9 cellular contexts compared by ENCODE assay signal in the genomic region with DNA sequence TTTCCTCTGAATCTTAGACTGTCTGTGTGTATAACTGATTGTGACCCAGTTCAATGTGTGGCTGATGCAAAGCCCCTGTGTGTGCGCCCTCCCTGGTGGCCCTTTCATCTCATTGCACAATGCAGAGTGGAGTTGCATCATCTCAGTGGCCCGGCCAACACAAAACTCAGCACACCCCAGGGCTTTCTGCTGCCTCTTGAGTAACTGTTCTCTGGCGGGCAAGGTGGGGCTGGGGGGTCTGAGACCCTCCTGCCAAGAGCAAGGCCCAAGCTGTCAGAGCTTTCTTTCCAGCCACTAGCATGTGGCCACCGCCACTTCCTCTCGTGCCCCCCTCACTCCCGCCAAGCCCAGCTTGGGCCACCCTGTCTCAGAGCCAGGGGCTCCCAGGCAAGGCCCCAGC.
DNase-seq lines count a peak whose midpoint lies in the region; ATAC-seq and TF ChIP-seq lines count a peak whose summit lies in the region.
"Had no signal": no experiment of that assay in that cellular context is flagged by ENCODE, and none has a peak within 500 bp of the region (broad histone marks: within the 10 kb centered on the region; RNA-seq: fewer than 3 reads in every experiment).

No MANE protein-coding gene starts in this region.

- H3K4me1 ChIP-seq in ACC112 (ENCODE audit: control insufficient read depth, insufficient read depth, low read length, unreplicated experiment) = peaks cover 18% of the 10 kb centered on the region
- H3K4me1 ChIP-seq in HUES64 (ENCODE audit: insufficient read depth, low read length) = peaks cover 4% of the 10 kb centered on the region; the same call in 1 of the 2 replicates

- peak in 2 of 56 donors; percentile 4 to 11 for TF ChIP-seq CTCF in dorsolateral prefrontal cortex (IDR thresholded peaks at IDR 0.05 in 54 of 56, conservative IDR thresholded peaks at IDR 0.05 in 2 of 56; ENCODE audit: low read depth in 1 of 56, partially characterized antibody in 56 of 56)

- DNase-seq in astrocyte of the hippocampus (ENCODE audit: low read depth, low spot score) = peak; percentile 45
- DNase-seq in left kidney (ENCODE audit: low read depth, low spot score) = peak; percentile 55
- DNase-seq in activated CD8-positive, alpha-beta memory T cell treated with anti-CD3 and anti-CD28 coated beads, Interleukin-2, amount 50 U/mL, for 4 hours = no peak
- DNase-seq in activated T-helper 2 cell treated with anti-CD3 and anti-CD28 coated beads, Interferon-gamma antibody, Interleukin-2, Interleukin-4, amounts not matched to agents 10 μg/mL and 5 μg/mL and 100 μg/mL, durations not matched to agents 14 hours and 24 hours and 36 hours (ENCODE audit: low spot score) = no peak
- DNase-seq in dorsolateral prefrontal cortex = no peak

- H3K9me3 ChIP-seq in HUES64 (ENCODE audit: insufficient read depth, low read depth, low read length) = 0 out of 2 replicates have a peak, but pooled peaks cover 2% of the 10 kb centered on the region

- WGBS in HUES64 = 65% methylated on average over 6 of the region's 6 CpGs

- H3K4me1 Mint-ChIP-seq in activated T-helper 2 cell treated with anti-CD3 and anti-CD28 coated beads, Interferon-gamma antibody, Interleukin-2, Interleukin-4, amounts not matched to agents 10 μg/mL and 5 μg/mL and 100 μg/mL, durations not matched to agents 14 hours and 24 hours and 36 hours (ENCODE audit: low read depth) = no peaks in the 10 kb centered on the region
- H3K4me1 Mint-ChIP-seq: IgD-negative memory B cell had no signal

- H3K36me3 ChIP-seq in ACC112 (ENCODE audit: insufficient read depth, low read length) = no peaks in the 10 kb centered on the region
- no peaks in the 10 kb centered on the region for H3K36me3 ChIP-seq in HUES64 (ENCODE audit: insufficient read depth, low read length)

- peak overlapping the region; percentile 22 for H3K9ac ChIP-seq in HUES64 (ENCODE audit: low read depth, low read length)

- intact Hi-C loops in activated T-helper 2 cell treated with anti-CD3 and anti-CD28 coated beads, Interferon-gamma antibody, Interleukin-2, Interleukin-4, amounts not matched to agents 10 μg/mL and 5 μg/mL and 100 μg/mL, durations not matched to agents 14 hours and 24 hours and 36 hours (cut with micrococcal nuclease) = no loop called here
- intact Hi-C loops in dorsolateral prefrontal cortex (cut with DNase I) = loop anchor here in 1 of 2 donors (5.0 kb wide), 2 partner anchors 126 to 216 kb away; a partner anchor contains a TSS

- H3K4me3 ChIP-seq in ACC112 (ENCODE audit: low read depth, low read length) = no peak overlapping the region
- no peak overlapping the region for H3K4me3 ChIP-seq in HUES64 (ENCODE audit: low read length)
- no peak overlapping the region for H3K4me3 ChIP-seq in dorsolateral prefrontal cortex

- no peaks in the 10 kb centered on the region for H3K79me2 ChIP-seq in ACC112 (ENCODE audit: control insufficient read depth, insufficient read depth, low read length, unreplicated experiment)

- H3K36me3 Mint-ChIP-seq in activated T-helper 2 cell treated with anti-CD3 and anti-CD28 coated beads, Interferon-gamma antibody, Interleukin-2, Interleukin-4, amounts not matched to agents 10 μg/mL and 5 μg/mL and 100 μg/mL, durations not matched to agents 14 hours and 24 hours and 36 hours (ENCODE audit: low read depth) = no peaks in the 10 kb centered on the region
- H3K36me3 Mint-ChIP-seq: IgD-negative memory B cell had no signal

- H2AFZ ChIP-seq in ACC112 (ENCODE audit: low read length, unreplicated experiment) = peak overlapping the region; percentile 64

- ATAC-seq in HG03354 (IDR thresholded peaks at IDR 0.05; ENCODE audit: poor library complexity, severe bottlenecking, unreplicated experiment) = no peak

- no peaks in the 10 kb centered on the region for H3K27me3 ChIP-seq in ACC112 (ENCODE audit: insufficient read depth, low read length)
- H3K27me3 ChIP-seq in HUES64 (ENCODE audit: insufficient read depth, low read length) = no peaks in the 10 kb centered on the region
- no peaks in the 10 kb centered on the region for H3K27me3 ChIP-seq in dorsolateral prefrontal cortex

- H3K27ac Mint-ChIP-seq in activated T-helper 2 cell treated with anti-CD3 and anti-CD28 coated beads, Interferon-gamma antibody, Interleukin-2, Interleukin-4, amounts not matched to agents 10 μg/mL and 5 μg/mL and 100 μg/mL, durations not matched to agents 14 hours and 24 hours and 36 hours = no peak overlapping the region
- H3K27ac Mint-ChIP-seq: IgD-negative memory B cell had no signal

- peaks cover under 1% of the 10 kb centered on the region for H3K27me3 Mint-ChIP-seq in activated T-helper 2 cell treated with anti-CD3 and anti-CD28 coated beads, Interferon-gamma antibody, Interleukin-2, Interleukin-4, amounts not matched to agents 10 μg/mL and 5 μg/mL and 100 μg/mL, durations not matched to agents 14 hours and 24 hours and 36 hours (ENCODE audit: low read depth)

- peak overlapping the region; percentile 27 for H3K27ac ChIP-seq in ACC112 (ENCODE audit: low read depth, low read length)
- H3K27ac ChIP-seq in HUES64 (ENCODE audit: low read depth, low read length) = no peak overlapping the region
- no peak overlapping the region for H3K27ac ChIP-seq in dorsolateral prefrontal cortex

- no peak overlapping the region for H3K4me3 Mint-ChIP-seq in activated T-helper 2 cell treated with anti-CD3 and anti-CD28 coated beads, Interferon-gamma antibody, Interleukin-2, Interleukin-4, amounts not matched to agents 10 μg/mL and 5 μg/mL and 100 μg/mL, durations not matched to agents 14 hours and 24 hours and 36 hours (ENCODE audit: low read depth)
- H3K4me3 Mint-ChIP-seq: IgD-negative memory B cell had no signal

- no peaks in the 10 kb centered on the region for H3K9me3 Mint-ChIP-seq in activated T-helper 2 cell treated with anti-CD3 and anti-CD28 coated beads, Interferon-gamma antibody, Interleukin-2, Interleukin-4, amounts not matched to agents 10 μg/mL and 5 μg/mL and 100 μg/mL, durations not matched to agents 14 hours and 24 hours and 36 hours

Comparison
In these comparisons a context has a peak if more than half of its experiments do, and no peak if none do; other contexts are left out.
1. DNase-seq: peak in astrocyte of the hippocampus (single experiment) and left kidney (single experiment); none in activated CD8-positive, alpha-beta memory T cell treated with anti-CD3 and anti-CD28 coated beads, Interleukin-2, amount 50 U/mL, for 4 hours (single experiment), activated T-helper 2 cell treated with anti-CD3 and anti-CD28 coated beads, Interferon-gamma antibody, Interleukin-2, Interleukin-4, amounts not matched to agents 10 μg/mL and 5 μg/mL and 100 μg/mL, durations not matched to agents 14 hours and 24 hours and 36 hours (single experiment) and dorsolateral prefrontal cortex (0 of 10).